8 cellular contexts compared by ENCODE assay signal in the genomic region with DNA sequence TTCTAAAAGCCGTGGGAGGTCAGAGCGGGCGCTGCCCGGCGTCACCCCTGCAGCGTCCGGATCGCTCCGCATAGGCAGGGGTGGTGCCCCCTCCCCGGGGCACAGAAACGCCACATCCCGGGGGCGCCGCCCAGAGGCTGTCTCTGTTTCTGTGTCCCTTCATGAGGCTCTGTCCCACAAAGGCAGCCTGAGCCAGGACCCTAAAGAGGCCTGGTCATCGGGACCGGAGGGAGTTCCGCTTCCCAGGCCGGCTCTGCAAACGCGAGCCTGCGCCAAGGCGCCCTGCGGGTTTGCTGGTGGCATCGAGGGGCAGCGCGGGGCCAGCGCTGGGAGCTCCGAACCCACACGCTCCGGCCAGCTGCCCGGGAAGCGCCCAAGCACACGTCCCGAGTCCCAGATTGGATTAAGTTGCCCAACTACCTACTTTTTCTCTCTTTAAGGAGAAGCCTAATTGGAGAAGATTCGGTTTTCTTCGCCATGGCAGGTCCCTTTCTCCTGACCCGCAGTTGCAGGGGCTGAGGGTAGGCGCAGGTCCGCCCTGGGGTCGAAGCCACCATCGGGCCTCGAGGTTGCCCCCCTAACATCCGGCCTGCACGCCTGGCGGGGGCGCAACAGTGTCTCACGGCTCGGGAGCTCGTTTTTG.
DNase-seq lines count a peak whose midpoint lies in the region; ATAC-seq and TF ChIP-seq lines count a peak whose summit lies in the region.

No MANE protein-coding gene starts in this region.

- peak overlapping the region; percentile 8 to 62 (median 42) for H3K4me3 ChIP-seq in esophagus squamous epithelium
- peak overlapping the region; percentile 41 for H3K4me3 ChIP-seq in rectal smooth muscle tissue (ENCODE audit: low read length)

- H3K27ac Mint-ChIP-seq in activated CD4-positive, alpha-beta T cell treated with anti-CD3 and anti-CD28 coated beads, Interleukin-2, amount 10 ng/mL, durations not matched to agents 24 days and 14 days, result no peak overlapping the region

- intact Hi-C loops in activated CD4-positive, alpha-beta T cell treated with anti-CD3 and anti-CD28 coated beads, Interleukin-2, amount 10 ng/mL, durations not matched to agents 24 days and 14 days (cut with micrococcal nuclease), result no loop called here
- intact Hi-C loops in esophagus squamous epithelium (cut with DNase I), result no loop called here

- TF ChIP-seq CTCF in esophagus squamous epithelium (IDR thresholded peaks at IDR 0.05) (no peak), RWPE1 (conservative IDR thresholded peaks at IDR 0.05; ENCODE audit: low read depth) (no peak)

- H3K27ac ChIP-seq in esophagus squamous epithelium, result no peak overlapping the region
- no peak overlapping the region for H3K27ac ChIP-seq in rectal smooth muscle tissue (ENCODE audit: low read depth, low read length)
- no peak overlapping the region for H3K27ac ChIP-seq in RWPE1

- no peak overlapping the region for H3K9ac ChIP-seq in rectal smooth muscle tissue (ENCODE audit: low read length)

- no peaks in the 10 kb centered on the region for H3K9me3 ChIP-seq in esophagus squamous epithelium

- ATAC-seq in HG03108 (IDR thresholded peaks at IDR 0.05; ENCODE audit: unreplicated experiment) (no peak), HG02885 (IDR thresholded peaks at IDR 0.05; ENCODE audit: poor library complexity, unreplicated experiment) (no peak)

- H3K27me3 ChIP-seq in esophagus squamous epithelium (peaks cover 0 to 66% (median 2%) of the 10 kb centered on the region in 4 donors), rectal smooth muscle tissue (ENCODE audit: control insufficient read depth, insufficient read depth, low read length) (peaks cover 2% of the 10 kb centered on the region)

- H3K27me3 Mint-ChIP-seq in activated CD4-positive, alpha-beta T cell treated with anti-CD3 and anti-CD28 coated beads, Interleukin-2, amount 10 ng/mL, durations not matched to agents 24 days and 14 days, result peaks cover 50% of the 10 kb centered on the region

- POLR2A ChIA-PET in RWPE1 (lab: Yijun Ruan, JAX; ENCODE audit: low non-redundant PET), result no interaction called here

- no peak for TF ChIP-seq POLR2A in esophagus squamous epithelium (IDR thresholded peaks at IDR 0.05)

- 0 to 5% methylated on average over 29 to 33 of the region's 49 CpGs for WGBS in esophagus squamous epithelium, 2 donors

- H3K4me1 ChIP-seq in esophagus squamous epithelium (peaks cover 0 to 19% (median 12%) of the 10 kb centered on the region in 3 donors), rectal smooth muscle tissue (ENCODE audit: control insufficient read depth, insufficient read depth, low read length) (no peaks in the 10 kb centered on the region)

- DNase-seq in Daoy (ENCODE audit: low read depth), result peak; percentile 40
- peak; percentile 68 for DNase-seq in activated CD4-positive, alpha-beta T cell treated with anti-CD3 and anti-CD28 coated beads, Interleukin-2, amount 10 ng/mL, durations not matched to agents 24 days and 14 days
- no peak for DNase-seq in esophagus squamous epithelium (lab: John Stamatoyannopoulos, UW)
- DNase-seq in RWPE1 (ENCODE audit: low spot score), result no peak
- DNase-seq in NCI-H2227 treated with DMSO at 0.1 percent for 48 hours (lab: John Stamatoyannopoulos, UW), result no peak

- no peaks in the 10 kb centered on the region for H3K36me3 Mint-ChIP-seq in activated CD4-positive, alpha-beta T cell treated with anti-CD3 and anti-CD28 coated beads, Interleukin-2, amount 10 ng/mL, durations not matched to agents 24 days and 14 days (ENCODE audit: low read depth)

- CTCF ChIA-PET in RWPE1 (lab: Yijun Ruan, JAX), result interaction anchor here (0.6 kb wide), 2 partner anchors 180 to 391 kb away, joined by 3 read pairs; no protein-coding TSS in a partner anchor

- H3K4me1 Mint-ChIP-seq in activated CD4-positive, alpha-beta T cell treated with anti-CD3 and anti-CD28 coated beads, Interleukin-2, amount 10 ng/mL, durations not matched to agents 24 days and 14 days, result peaks cover 15% of the 10 kb centered on the region

- H3K36me3 ChIP-seq in esophagus squamous epithelium (no peaks in the 10 kb centered on the region), rectal smooth muscle tissue (ENCODE audit: control insufficient read depth, insufficient read depth, low read length) (no peaks in the 10 kb centered on the region)

- H3K4me3 Mint-ChIP-seq in activated CD4-positive, alpha-beta T cell treated with anti-CD3 and anti-CD28 coated beads, Interleukin-2, amount 10 ng/mL, durations not matched to agents 24 days and 14 days, result peak overlapping the region; percentile 86

- H3K9me3 Mint-ChIP-seq in activated CD4-positive, alpha-beta T cell treated with anti-CD3 and anti-CD28 coated beads, Interleukin-2, amount 10 ng/mL, durations not matched to agents 24 days and 14 days, result no peaks in the 10 kb centered on the region

Comparison
In these comparisons a context has a peak if more than half of its experiments do, and no peak if none do; other contexts are left out.
1. DNase-seq: peak in Daoy (single experiment) and activated CD4-positive, alpha-beta T cell treated with anti-CD3 and anti-CD28 coated beads, Interleukin-2, amount 10 ng/mL, durations not matched to agents 24 days and 14 days (single experiment); none in esophagus squamous epithelium (single experiment), RWPE1 (single experiment) and NCI-H2227 treated with DMSO at 0.1 percent for 48 hours (single experiment).